Comparison of ENCODE assay signal across 8 cellular contexts in genomic region chr16:29675811-29676643, GRCh38. TPM values are rescaled to one million over a fixed set of nuclear protein-coding genes. Genes with fewer than 3 reads are reported as not detected.
DNase-seq lines count a peak whose midpoint lies in the region; ATAC-seq and FAIRE-seq lines count a peak whose summit lies in the region.

No MANE protein-coding gene starts in this region.

- FAIRE-seq in GM18507 (lab: Jason Lieb, UNC), result peak; percentile 52

- peak; percentile 59 for DNase-seq in AG08395 (ENCODE audit: low spot score)
- no peak for DNase-seq in GM18507 (ENCODE audit: extremely low spot score, insufficient read length, low read depth)
- peak; percentile 30 for DNase-seq in RPMI7951 (ENCODE audit: low read depth)
- peak; percentile 17 for DNase-seq in fibroblast of gingiva (ENCODE audit: low read depth)
- no peak for DNase-seq in stimulated activated naive B cell treated with anti-CD40 and anti-IgM and Interleukin-4, amounts not matched to agents 10 μg/mL and 1 μg/mL and 100 μg/mL, for 72 hours

- peaks cover 5 to 7% of the 10 kb centered on the region in 2 donors for H3K36me3 Mint-ChIP-seq in stimulated activated naive B cell treated with anti-CD40 and anti-IgM and Interleukin-4, amounts not matched to agents 10 μg/mL and 1 μg/mL and 100 μg/mL, for 72 hours

- H3K9me3 Mint-ChIP-seq in stimulated activated naive B cell treated with anti-CD40 and anti-IgM and Interleukin-4, amounts not matched to agents 10 μg/mL and 1 μg/mL and 100 μg/mL, for 72 hours, result no peaks in the 10 kb centered on the region

- peak; percentile 81 to 89 for ATAC-seq in stimulated activated naive B cell treated with anti-CD40 and anti-IgM and Interleukin-4, amounts not matched to agents 10 μg/mL and 1 μg/mL and 100 μg/mL, for 72 hours (replicated peaks)
- ATAC-seq in HG03378 (IDR thresholded peaks at IDR 0.05; ENCODE audit: unreplicated experiment) (no peak), HG03439 (IDR thresholded peaks at IDR 0.05; ENCODE audit: unreplicated experiment) (no peak), GM21737 (IDR thresholded peaks at IDR 0.05; ENCODE audit: unreplicated experiment) (no peak)

- peaks cover 18 to 66% of the 10 kb centered on the region in 2 donors for H3K4me1 Mint-ChIP-seq in stimulated activated naive B cell treated with anti-CD40 and anti-IgM and Interleukin-4, amounts not matched to agents 10 μg/mL and 1 μg/mL and 100 μg/mL, for 72 hours

- H3K27me3 Mint-ChIP-seq in stimulated activated naive B cell treated with anti-CD40 and anti-IgM and Interleukin-4, amounts not matched to agents 10 μg/mL and 1 μg/mL and 100 μg/mL, for 72 hours, result no peaks in the 10 kb centered on the region

- H3K27ac Mint-ChIP-seq in stimulated activated naive B cell treated with anti-CD40 and anti-IgM and Interleukin-4, amounts not matched to agents 10 μg/mL and 1 μg/mL and 100 μg/mL, for 72 hours, result no peak overlapping the region

- H3K4me3 Mint-ChIP-seq in stimulated activated naive B cell treated with anti-CD40 and anti-IgM and Interleukin-4, amounts not matched to agents 10 μg/mL and 1 μg/mL and 100 μg/mL, for 72 hours, result no peak overlapping the region

RNA-seq across cellular contexts. Expression of gene QPRT, which starts 3.0 kb away (rescaled TPM):
- total RNA-seq in RPMI7951 (2014; rRNA removed; shearing (Covaris generic)), result 18.4 and 23.7 TPM in 2 replicates

RNA-seq across cellular contexts. Expression of gene SPN, which starts 13.0 kb away (rescaled TPM):
- total RNA-seq in RPMI7951 (2014; rRNA removed; shearing (Covaris generic)), result 0.20 TPM in 1 of 2 replicates, not detected in the other

Comparison
In these comparisons a context has a peak if more than half of its experiments do, and no peak if none do; other contexts are left out.
1. DNase-seq: peak in AG08395 (single experiment), RPMI7951 (single experiment) and fibroblast of gingiva (single experiment); none in GM18507 (single experiment) and stimulated activated naive B cell treated with anti-CD40 and anti-IgM and Interleukin-4, amounts not matched to agents 10 μg/mL and 1 μg/mL and 100 μg/mL, for 72 hours (single experiment).
2. ATAC-seq: peak in stimulated activated naive B cell treated with anti-CD40 and anti-IgM and Interleukin-4, amounts not matched to agents 10 μg/mL and 1 μg/mL and 100 μg/mL, for 72 hours (2 of 2); none in HG03378 (single experiment), HG03439 (single experiment) and GM21737 (single experiment).